In the genomic region with DNA sequence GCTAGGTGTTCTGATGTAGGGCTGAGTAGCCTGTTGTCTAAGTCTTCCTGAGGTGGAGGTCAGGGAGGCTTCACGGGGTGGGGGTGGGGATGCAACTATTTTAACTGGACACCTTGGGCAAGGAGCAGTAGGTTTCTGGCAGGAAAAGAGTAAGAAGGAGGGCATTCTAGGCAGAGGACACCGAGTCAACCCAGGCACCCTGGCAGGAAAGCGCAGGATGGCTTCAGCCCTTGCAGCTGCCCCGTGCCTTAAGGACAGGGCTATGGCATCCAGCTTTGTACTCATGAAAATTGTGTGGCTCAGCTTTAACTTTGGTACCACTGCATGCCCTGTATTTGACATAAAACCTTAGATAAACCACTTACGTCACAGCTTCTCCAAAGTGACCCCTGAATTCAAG, we compare ENCODE assay signal across 21 cellular contexts.
"Had no signal": no experiment of that assay in that cellular context is flagged by ENCODE, and none has a peak within 500 bp of the region (broad histone marks: within the 10 kb centered on the region; RNA-seq: fewer than 3 reads in every experiment).

No MANE protein-coding gene starts in this region.

- DNase-seq: colonic mucosa; cortex of kidney; effector CD8-positive, alpha-beta T cell; effector memory CD8-positive, alpha-beta T cell; endodermal cell; foreskin keratinocyte; glutamatergic neuron; head of caudate nucleus; hypothalamus; immature natural killer cell; islet precursor cell; kidney; kidney glomerular epithelial cell; left colon; left ventricle myocardium superior; lower lobe of right lung; mucosa of descending colon had no signal

- H3K4me3 ChIP-seq: colonic mucosa, esophagus muscularis mucosa, hepatocyte, lower lobe of right lung, mucosa of descending colon had no signal

- H3K9me3 ChIP-seq: colonic mucosa, esophagus muscularis mucosa, lower lobe of right lung, mucosa of descending colon had no signal

- H3K79me2 ChIP-seq: hepatocyte had no signal

- H3K4me2 ChIP-seq: hepatocyte had no signal

- H3K27ac ChIP-seq: colonic mucosa, epithelial cell of prostate, esophagus muscularis mucosa, foreskin keratinocyte, hepatocyte, lower lobe of right lung had no signal

- H3K36me3 ChIP-seq: colonic mucosa, esophagus muscularis mucosa, lower lobe of right lung had no signal

- ATAC-seq: effector memory CD8-positive, alpha-beta T cell; foreskin keratinocyte; left colon; left lobe of liver; lower lobe of right lung; mucosa of descending colon had no signal

- H3K27me3 ChIP-seq: colonic mucosa, esophagus muscularis mucosa, foreskin keratinocyte, hepatocyte had no signal

- H3K4me1 ChIP-seq: colonic mucosa had no signal

- H2AFZ ChIP-seq: hepatocyte had no signal
